ENCODE assay signal across 18 cellular contexts in genomic region chr3:176651622-176652021, GRCh38.
DNase-seq lines count a peak whose midpoint lies in the region; ATAC-seq and TF ChIP-seq lines count a peak whose summit lies in the region.
"Had no signal": no experiment of that assay in that cellular context is flagged by ENCODE, and none has a peak within 500 bp of the region (broad histone marks: within the 10 kb centered on the region; RNA-seq: fewer than 3 reads in every experiment).

No MANE protein-coding gene starts in this region.

- H2AK5ac ChIP-seq in H9 (ENCODE audit: insufficient read length, low read length) = no peak overlapping the region
- no peak overlapping the region for H2AK5ac ChIP-seq in mesendoderm (ENCODE audit: low read length)

- H3K9me3 Mint-ChIP-seq in H9 = no peaks in the 10 kb centered on the region

- no TSS peak for BruUV-seq in Panc1 (replicated peaks; lab: Mats Ljungman, UMichigan)

- H3K4me2 ChIP-seq in H9 (ENCODE audit: insufficient read depth, insufficient read length, low read length) (no peak overlapping the region), mesendoderm (ENCODE audit: low read length) (no peak overlapping the region)

- DNase-seq in DMS 273 (lab: John Stamatoyannopoulos, UW; ENCODE audit: unreplicated experiment) (peak; percentile 5), DMS 273 treated with DMSO at 0.1 percent for 48 hours (lab: John Stamatoyannopoulos, UW) (no peak), H9 (no peak), Panc1 (ENCODE audit: low read depth, low spot score) (no peak), mesendoderm (peak; percentile 5), cardiac septum (ENCODE audit: low spot score) (no peak), dermis blood vessel endothelial cell (no peak), NCI-H1417 treated with DMSO at 0.1 percent for 48 hours (lab: John Stamatoyannopoulos, UW) (no peak)
- DNase-seq: DMS53, H7, KBM-7, NCI-H1092, NCI-H1694, NCI-H2171 treated with DMSO at 0.1 percent for 48 hours, NCI-H446 treated with DMSO at 0.1 percent for 48 hours had no signal

- H3K4me3 ChIP-seq in Panc1 (ENCODE audit: low read depth in 2 of 2, low read length in 2 of 2) (no peak overlapping the region), mesendoderm (ENCODE audit: low read length) (no peak overlapping the region)

- H3K27ac Mint-ChIP-seq in H9 = no peak overlapping the region
- H3K27ac Mint-ChIP-seq: CD14-positive monocyte had no signal

- H3K27ac ChIP-seq in H9 (ENCODE audit: insufficient read length, low read depth, low read length) = no peak overlapping the region
- no peak overlapping the region for H3K27ac ChIP-seq in Panc1 (ENCODE audit: low read length)
- no peak overlapping the region for H3K27ac ChIP-seq in mesendoderm (ENCODE audit: low read depth, low read length)
- H3K27ac ChIP-seq: 22Rv1, HL-60 had no signal

- no peak overlapping the region for H3K4me3 Mint-ChIP-seq in H9
- H3K4me3 Mint-ChIP-seq: CD14-positive monocyte had no signal

- H3K4me1 Mint-ChIP-seq in H9 = no peaks in the 10 kb centered on the region
- H3K4me1 Mint-ChIP-seq: CD14-positive monocyte had no signal

- H3K27me3 ChIP-seq in H9 (ENCODE audit: insufficient read depth, low read length) (no peaks in the 10 kb centered on the region), Panc1 (ENCODE audit: control insufficient read depth, insufficient read depth, low read length) (no peaks in the 10 kb centered on the region), mesendoderm (ENCODE audit: insufficient read depth, low read length, poor library complexity) (no peaks in the 10 kb centered on the region)

- POLR2A ChIA-PET in Panc1 (lab: Charles Lee) = no interaction called here

- H3K9ac ChIP-seq in H9 (ENCODE audit: extremely low read depth, insufficient read length, low read length) (no peak overlapping the region), mesendoderm (ENCODE audit: low read length) (no peak overlapping the region)

- H2BK12ac ChIP-seq in H9 (ENCODE audit: insufficient read length, low read depth, low read length) = no peak overlapping the region

- H3K79me1 ChIP-seq in H9 (ENCODE audit: insufficient read depth, low read depth, low read length, poor library complexity, severe bottlenecking) = no peaks in the 10 kb centered on the region
- no peaks in the 10 kb centered on the region for H3K79me1 ChIP-seq in mesendoderm (ENCODE audit: low read length)

- no peak overlapping the region for H4K91ac ChIP-seq in H9 (ENCODE audit: insufficient read length, low read depth, low read length)

- no peaks in the 10 kb centered on the region for H3K9me3 ChIP-seq in H9 (ENCODE audit: control insufficient read depth, low read depth, low read length)
- H3K9me3 ChIP-seq in Panc1 (ENCODE audit: control insufficient read depth, insufficient read depth, low read depth, low read length) = no peaks in the 10 kb centered on the region

- H3K56ac ChIP-seq in H9 (ENCODE audit: insufficient read length, low read depth, low read length) (no peak overlapping the region), mesendoderm (ENCODE audit: low read length) (no peak overlapping the region)

- H2BK5ac ChIP-seq in H9 (ENCODE audit: insufficient read length, low read length) (no peak overlapping the region), mesendoderm (ENCODE audit: low read length) (no peak overlapping the region)

- H3K18ac ChIP-seq in H9 (ENCODE audit: insufficient read length, low read depth, low read length) (no peak overlapping the region), mesendoderm (ENCODE audit: low read length) (no peak overlapping the region)

- CTCF ChIA-PET in Panc1 (lab: Charles Lee) = no interaction called here

- H3K27me3 Mint-ChIP-seq in H9 (ENCODE audit: low read depth) = no peaks in the 10 kb centered on the region

- no peaks in the 10 kb centered on the region for H3K79me2 ChIP-seq in H9 (ENCODE audit: insufficient read depth, low read length)
- H3K79me2 ChIP-seq in mesendoderm (ENCODE audit: control insufficient read depth, insufficient read depth, low read length) = no peaks in the 10 kb centered on the region

- H3K4ac ChIP-seq in H9 (ENCODE audit: low read depth, low read length) (no peak overlapping the region), mesendoderm (ENCODE audit: low read depth, low read length) (no peak overlapping the region)

- no peak overlapping the region for H3T11ph ChIP-seq in H9 (ENCODE audit: low read length)

- H3K23me2 ChIP-seq in H9 (ENCODE audit: insufficient read length, low read depth, low read length, poor library complexity, severe bottlenecking) = no peaks in the 10 kb centered on the region

- H4K5ac ChIP-seq in H9 (ENCODE audit: insufficient read length, low read depth, low read length) (no peak overlapping the region), mesendoderm (ENCODE audit: low read length) (no peak overlapping the region)

- H2AFZ ChIP-seq in H9 (ENCODE audit: low read length) = no peak overlapping the region

- no peak for ATAC-seq in Panc1

- in situ Hi-C loops in Panc1 (cut with HindIII; ENCODE audit: low pct_unique_long_range_greater_than_20kb, low sequenced_read_pairs) = no loop called here

- H2BK20ac ChIP-seq in H9 (ENCODE audit: low read depth, low read length, poor library complexity, severe bottlenecking) = no peak overlapping the region

- H4K8ac ChIP-seq in H9 (replicated peaks; ENCODE audit: insufficient read length, low read depth, low read length) (no peak overlapping the region), mesendoderm (ENCODE audit: low read depth, low read length) (no peak overlapping the region)

- TF ChIP-seq CTCF in H9 (conservative IDR thresholded peaks at IDR 0.05) = peak; percentile 33; the same call in 2 of the 3 replicates
- peak; percentile 13; the same call in 1 of the 2 replicates for TF ChIP-seq CTCF in Panc1 (IDR thresholded peaks at IDR 0.05)

- no CpG with 5 or more reads among the region's 3 CpGs for WGBS in H9 (ENCODE audit: extremely low coverage, insufficient read length, low lambda C conversion rate)
- no CpG with 5 or more reads among the region's 3 CpGs for WGBS in mesendoderm (ENCODE audit: extremely low coverage, insufficient coverage, low lambda C conversion rate)

- intact Hi-C loops in Panc1 (cut with micrococcal nuclease; ENCODE audit: unreplicated experiment) = no loop called here
- intact Hi-C loops in cardiac septum (cut with DNase I) = no loop called here

- no peaks in the 10 kb centered on the region for H3K4me1 ChIP-seq in H9 (ENCODE audit: insufficient read depth, low read length)
- H3K4me1 ChIP-seq in Panc1 (ENCODE audit: control insufficient read depth, insufficient read depth, low read length) = no peaks in the 10 kb centered on the region
- H3K4me1 ChIP-seq in mesendoderm (ENCODE audit: control insufficient read depth, low read depth, low read length) = no peaks in the 10 kb centered on the region

- no peaks in the 10 kb centered on the region for H3K36me3 Mint-ChIP-seq in H9 (ENCODE audit: insufficient read depth in 1 of 3, low read depth in 3 of 3)
- H3K36me3 Mint-ChIP-seq: CD14-positive monocyte had no signal

- H3K23ac ChIP-seq in H9 (ENCODE audit: insufficient read length, low read depth, low read length) (no peak overlapping the region), mesendoderm (ENCODE audit: low read length) (no peak overlapping the region)

- no peak overlapping the region for H2BK15ac ChIP-seq in H9 (ENCODE audit: low read depth, low read length)
- no peak overlapping the region for H2BK15ac ChIP-seq in mesendoderm (replicated peaks; ENCODE audit: low read depth)

- no peak overlapping the region for H2BK120ac ChIP-seq in H9 (ENCODE audit: low read depth, low read length, poor library complexity, severe bottlenecking)
- H2BK120ac ChIP-seq in mesendoderm (ENCODE audit: low read depth, low read length) = no peak overlapping the region

- H3K36me3 ChIP-seq in Panc1 (ENCODE audit: control insufficient read depth, insufficient read depth, low read length) (no peaks in the 10 kb centered on the region), mesendoderm (ENCODE audit: control insufficient read depth, insufficient read depth, low read length) (no peaks in the 10 kb centered on the region)

- no peak overlapping the region for H3K14ac ChIP-seq in H9 (ENCODE audit: insufficient read depth, low read length)

- no peaks in the 10 kb centered on the region for H4K20me1 ChIP-seq in H9 (ENCODE audit: control insufficient read depth, insufficient read depth, insufficient read length)

Comparison
In these comparisons a context has a peak if more than half of its experiments do, and no peak if none do; other contexts are left out.
1. DNase-seq: peak in DMS 273 (single experiment) and mesendoderm (single experiment); none in DMS 273 treated with DMSO at 0.1 percent for 48 hours (single experiment), H9 (single experiment), Panc1 (single experiment), cardiac septum (single experiment), dermis blood vessel endothelial cell (single experiment) and NCI-H1417 treated with DMSO at 0.1 percent for 48 hours (single experiment).